In genomic region chr1:13605159-13605558, GRCh38 we compare ENCODE assay signal across 1 cellular context.
TF ChIP-seq lines count a peak whose summit lies in the region.

No MANE protein-coding gene starts in this region.

TF ChIP-seq in IMR-90, 13 proteins besides CTCF, POLR2A, EP300 and RAD21 (continued from another document):
- TF ChIP-seq, protein P1, sequence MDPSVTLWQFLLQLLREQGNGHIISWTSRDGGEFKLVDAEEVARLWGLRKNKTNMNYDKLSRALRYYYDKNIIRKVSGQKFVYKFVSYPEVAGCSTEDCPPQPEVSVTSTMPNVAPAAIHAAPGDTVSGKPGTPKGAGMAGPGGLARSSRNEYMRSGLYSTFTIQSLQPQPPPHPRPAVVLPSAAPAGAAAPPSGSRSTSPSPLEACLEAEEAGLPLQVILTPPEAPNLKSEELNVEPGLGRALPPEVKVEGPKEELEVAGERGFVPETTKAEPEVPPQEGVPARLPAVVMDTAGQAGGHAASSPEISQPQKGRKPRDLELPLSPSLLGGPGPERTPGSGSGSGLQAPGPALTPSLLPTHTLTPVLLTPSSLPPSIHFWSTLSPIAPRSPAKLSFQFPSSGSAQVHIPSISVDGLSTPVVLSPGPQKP (IDR thresholded peaks at IDR 0.05; ENCODE audit: borderline replicate concordance, low read depth, low read length), result no peak
- no peak for TF ChIP-seq FOS (IDR thresholded peaks at IDR 0.05; ENCODE audit: low read depth, low read length)
- no peak for TF ChIP-seq RCOR1 (IDR thresholded peaks at IDR 0.05; ENCODE audit: insufficient replicate concordance, low read length)
- no peak for TF ChIP-seq CEBPB (IDR thresholded peaks at IDR 0.05; ENCODE audit: low read depth, low read length)
- no peak for TF ChIP-seq NFE2L2 (IDR thresholded peaks at IDR 0.05; ENCODE audit: low read depth, low read length)
- TF ChIP-seq MXI1 (IDR thresholded peaks at IDR 0.05; ENCODE audit: borderline replicate concordance, low read depth, low read length), result no peak
- TF ChIP-seq, protein P2, sequence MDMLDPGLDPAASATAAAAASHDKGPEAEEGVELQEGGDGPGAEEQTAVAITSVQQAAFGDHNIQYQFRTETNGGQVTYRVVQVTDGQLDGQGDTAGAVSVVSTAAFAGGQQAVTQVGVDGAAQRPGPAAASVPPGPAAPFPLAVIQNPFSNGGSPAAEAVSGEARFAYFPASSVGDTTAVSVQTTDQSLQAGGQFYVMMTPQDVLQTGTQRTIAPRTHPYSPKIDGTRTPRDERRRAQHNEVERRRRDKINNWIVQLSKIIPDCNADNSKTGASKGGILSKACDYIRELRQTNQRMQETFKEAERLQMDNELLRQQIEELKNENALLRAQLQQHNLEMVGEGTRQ (IDR thresholded peaks at IDR 0.05; ENCODE audit: low read depth, low read length), result no peak
